ENCODE assay signal across 10 cellular contexts in genomic region chr2:130336150-130336876, GRCh38. TPM values are rescaled to one million over a fixed set of nuclear protein-coding genes. Genes with fewer than 3 reads are reported as not detected.
DNase-seq lines count a peak whose midpoint lies in the region; ATAC-seq, FAIRE-seq and TF ChIP-seq lines count a peak whose summit lies in the region.
"Had no signal": no experiment of that assay in that cellular context is flagged by ENCODE, and none has a peak within 500 bp of the region (broad histone marks: within the 10 kb centered on the region; RNA-seq: fewer than 3 reads in every experiment).

No MANE protein-coding gene starts in this region.

- H3K27me3 ChIP-seq in endothelial cell of umbilical vein (ENCODE audit: control insufficient read depth in 2 of 2, insufficient read depth in 2 of 2, low read length in 2 of 2) = peaks cover 6 to 7% of the 10 kb centered on the region in 2 experiments
- no peaks in the 10 kb centered on the region for H3K27me3 ChIP-seq in parathyroid adenoma (ENCODE audit: control insufficient read depth, insufficient read depth, low read length)

- peaks cover 10% of the 10 kb centered on the region for H3K27me3 Mint-ChIP-seq in activated T-helper 1 cell treated with anti-CD3 and anti-CD28 coated beads, Interleukin-12 subunit alpha, Interleukin-12 subunit beta, Interleukin-2, Interleukin-4 antibody, amounts not matched to agents 30 ng/mL and 10 ng/mL and 1 ng/mL, durations not matched to agents 14 hours and 24 hours and 36 hours (ENCODE audit: insufficient read depth)

- peaks cover 18% of the 10 kb centered on the region for H3K36me3 Mint-ChIP-seq in activated T-helper 1 cell treated with anti-CD3 and anti-CD28 coated beads, Interleukin-12 subunit alpha, Interleukin-12 subunit beta, Interleukin-2, Interleukin-4 antibody, amounts not matched to agents 30 ng/mL and 10 ng/mL and 1 ng/mL, durations not matched to agents 14 hours and 24 hours and 36 hours (ENCODE audit: low read depth)

- POLR2A ChIA-PET in endothelial cell of umbilical vein (lab: Charles Lee) = interaction anchor here (0.7 kb wide), 2 partner anchors 8 to 9 kb away, joined by 5 to 8 read pairs; no protein-coding TSS in a partner anchor

- ATAC-seq in GM19351 (IDR thresholded peaks at IDR 0.05; ENCODE audit: unreplicated experiment) = no peak

- no peak for TF ChIP-seq POLR2A in endothelial cell of umbilical vein (IDR thresholded peaks at IDR 0.05; ENCODE audit: low read depth, low read length)
- no peak for TF ChIP-seq POLR2A in GM12892 (IDR thresholded peaks at IDR 0.05; ENCODE audit: low read depth, low read length)

- H3K9me3 Mint-ChIP-seq in activated T-helper 1 cell treated with anti-CD3 and anti-CD28 coated beads, Interleukin-12 subunit alpha, Interleukin-12 subunit beta, Interleukin-2, Interleukin-4 antibody, amounts not matched to agents 30 ng/mL and 10 ng/mL and 1 ng/mL, durations not matched to agents 14 hours and 24 hours and 36 hours = no peaks in the 10 kb centered on the region

- no peaks in the 10 kb centered on the region for H3K9me1 ChIP-seq in endothelial cell of umbilical vein (replicated peaks; ENCODE audit: control insufficient read depth, extremely low read depth, insufficient read depth, low read length)

- H3K4me1 ChIP-seq in endothelial cell of umbilical vein (ENCODE audit: control insufficient read depth, extremely low read depth, insufficient read depth, low read length) (peaks cover 8% of the 10 kb centered on the region), parathyroid adenoma (peaks cover 9% of the 10 kb centered on the region)

- CTCF ChIA-PET in endothelial cell of umbilical vein (lab: Charles Lee) = interaction anchor here (0.8 to 7.8 kb wide), 6 partner anchors 19 to 461 kb away, joined by 3 to 147 read pairs (median 4); partner anchors contain the start of genes PTPN18 and SMPD4

- peaks cover 0 to 4% of the 10 kb centered on the region in 2 experiments for H3K36me3 ChIP-seq in endothelial cell of umbilical vein (ENCODE audit: control insufficient read depth in 2 of 2, extremely low read depth in 1 of 2, insufficient read depth in 2 of 2, low read length in 2 of 2)
- H3K36me3 ChIP-seq in parathyroid adenoma (ENCODE audit: control insufficient read depth, insufficient read depth, low read length) = no peaks in the 10 kb centered on the region

- H3K9ac ChIP-seq in endothelial cell of umbilical vein (replicated peaks; ENCODE audit: extremely low read depth, insufficient read depth, low read length) = no peak overlapping the region
- H3K9ac ChIP-seq in parathyroid adenoma = no peak overlapping the region
- H3K9ac ChIP-seq: KMS-11 had no signal

- dilution Hi-C loops in endothelial cell of umbilical vein (cut with MboI; ENCODE audit: extremely low pct_ligation_motif_present, low sequenced_read_pairs) = no loop called here

- TF ChIP-seq CTCF in endothelial cell of umbilical vein (IDR thresholded peaks at IDR 0.05; ENCODE audit: extremely low read depth in 1 of 2, insufficient read depth in 1 of 2, low read depth in 1 of 2, low read length in 2 of 2) (no peak), parathyroid adenoma (IDR thresholded peaks at IDR 0.05) (no peak)

- intact Hi-C loops in endothelial cell of umbilical vein (cut with micrococcal nuclease) = loop anchor here (10.0 kb wide), 2 partner anchors 92 to 1602 kb away; no protein-coding TSS in a partner anchor
- intact Hi-C loops in activated T-helper 1 cell treated with anti-CD3 and anti-CD28 coated beads, Interleukin-12 subunit alpha, Interleukin-12 subunit beta, Interleukin-2, Interleukin-4 antibody, amounts not matched to agents 30 ng/mL and 10 ng/mL and 1 ng/mL, durations not matched to agents 14 hours and 24 hours and 36 hours (cut with micrococcal nuclease) = no loop called here

- H2AFZ ChIP-seq in endothelial cell of umbilical vein (ENCODE audit: low read depth, low read length) (no peak overlapping the region), parathyroid adenoma (peak overlapping the region; percentile 77)

- no peaks in the 10 kb centered on the region for H4K20me1 ChIP-seq in endothelial cell of umbilical vein (replicated peaks; ENCODE audit: control insufficient read depth, extremely low read depth, insufficient read depth, low read length)

- H3K27ac ChIP-seq in endothelial cell of umbilical vein (ENCODE audit: insufficient read depth, low read depth, low read length) (no peak overlapping the region), parathyroid adenoma (no peak overlapping the region)
- H3K27ac ChIP-seq: KMS-11, lower lobe of right lung had no signal

- H3K4me1 Mint-ChIP-seq in activated T-helper 1 cell treated with anti-CD3 and anti-CD28 coated beads, Interleukin-12 subunit alpha, Interleukin-12 subunit beta, Interleukin-2, Interleukin-4 antibody, amounts not matched to agents 30 ng/mL and 10 ng/mL and 1 ng/mL, durations not matched to agents 14 hours and 24 hours and 36 hours (ENCODE audit: low read depth) = peaks cover 17% of the 10 kb centered on the region

- no TSS peak for BruUV-seq in endothelial cell of umbilical vein (replicated peaks; lab: Mats Ljungman, UMichigan)

- peak; percentile 70 for DNase-seq in NCI-H2227 (lab: John Stamatoyannopoulos, UW; ENCODE audit: unreplicated experiment)
- DNase-seq in NCI-H2227 treated with DMSO at 0.1 percent for 48 hours (lab: John Stamatoyannopoulos, UW) = no peak
- DNase-seq in NCI-H510A treated with DMSO at 0.1 percent for 48 hours (lab: John Stamatoyannopoulos, UW) = peak; percentile 73
- DNase-seq in endothelial cell of umbilical vein (ENCODE audit: low read depth, low spot score) = no peak
- DNase-seq in GM12892 (ENCODE audit: insufficient read length) = no peak
- DNase-seq in activated T-helper 1 cell treated with anti-CD3 and anti-CD28 coated beads, Interleukin-12 subunit alpha, Interleukin-12 subunit beta, Interleukin-2, Interleukin-4 antibody, amounts not matched to agents 30 ng/mL and 10 ng/mL and 1 ng/mL, durations not matched to agents 14 hours and 24 hours and 36 hours (ENCODE audit: low spot score) = no peak

- H3K79me2 ChIP-seq in endothelial cell of umbilical vein (ENCODE audit: control insufficient read depth, insufficient read depth, low read length) (no peaks in the 10 kb centered on the region), parathyroid adenoma (no peaks in the 10 kb centered on the region)

- FAIRE-seq in endothelial cell of umbilical vein (lab: Jason Lieb, UNC) (no peak), GM12892 (lab: Jason Lieb, UNC) (no peak)

- H3K4me3 ChIP-seq in endothelial cell of umbilical vein (replicated peaks in 1 of 3; ENCODE audit: insufficient read depth in 1 of 3, low read depth in 1 of 3, low read length in 3 of 3) (no peak overlapping the region), parathyroid adenoma (ENCODE audit: low read depth, low read length) (no peak overlapping the region)

- H3K4me2 ChIP-seq in endothelial cell of umbilical vein (ENCODE audit: insufficient read depth, low read length) (peak overlapping the region; percentile 26), parathyroid adenoma (ENCODE audit: low read length) (no peak overlapping the region)
- H3K4me2 ChIP-seq: KMS-11 had no signal

- H3K9me3 ChIP-seq in endothelial cell of umbilical vein (replicated peaks; ENCODE audit: control insufficient read depth, insufficient read depth, low read length) = no peaks in the 10 kb centered on the region
- H3K9me3 ChIP-seq in parathyroid adenoma (ENCODE audit: control insufficient read depth, low read length) = no peaks in the 10 kb centered on the region
- H3K9me3 ChIP-seq: lower lobe of right lung had no signal

- H3K27ac Mint-ChIP-seq in activated T-helper 1 cell treated with anti-CD3 and anti-CD28 coated beads, Interleukin-12 subunit alpha, Interleukin-12 subunit beta, Interleukin-2, Interleukin-4 antibody, amounts not matched to agents 30 ng/mL and 10 ng/mL and 1 ng/mL, durations not matched to agents 14 hours and 24 hours and 36 hours = no peak overlapping the region

- H3K4me3 Mint-ChIP-seq in activated T-helper 1 cell treated with anti-CD3 and anti-CD28 coated beads, Interleukin-12 subunit alpha, Interleukin-12 subunit beta, Interleukin-2, Interleukin-4 antibody, amounts not matched to agents 30 ng/mL and 10 ng/mL and 1 ng/mL, durations not matched to agents 14 hours and 24 hours and 36 hours = no peak overlapping the region

TF ChIP-seq in endothelial cell of umbilical vein, 7 proteins besides CTCF, POLR2A, EP300 and RAD21 (continues in another document):
- TF ChIP-seq EZH2 (IDR thresholded peaks at IDR 0.05; ENCODE audit: borderline replicate concordance, low read depth, low read length, severe bottlenecking) (no peak), MYC (IDR thresholded peaks at IDR 0.05; ENCODE audit: low read depth, low read length) (no peak), JUN (IDR thresholded peaks at IDR 0.05; ENCODE audit: borderline replicate concordance, insufficient read depth, insufficient read length, low read depth) (no peak), POLR2AphosphoS5 (IDR thresholded peaks at IDR 0.05; ENCODE audit: insufficient read depth, low read depth, low read length) (no peak)

RNA-seq across cellular contexts. Expression of gene IMP4, which starts 6.4 kb away (rescaled TPM):
- 63.1 and 74.0 TPM in 2 replicates for total RNA-seq in endothelial cell of umbilical vein
- 149 and 177 TPM in 2 replicates for polyA plus RNA-seq in endothelial cell of umbilical vein
- polyA plus RNA-seq in endothelial cell of umbilical vein (2011; cell fraction: cytosol; rRNA removed) = 121 TPM in 2 replicates
- 146 and 150 TPM in 2 replicates for polyA plus RNA-seq in endothelial cell of umbilical vein (2011; cell fraction: nucleus; rRNA removed)
- 105 and 109 TPM in 2 replicates for polyA plus RNA-seq in endothelial cell of umbilical vein (2012)
- polyA minus RNA-seq in endothelial cell of umbilical vein = 55.9 and 60.7 TPM in 2 replicates
- 64.2 TPM for polyA minus RNA-seq in endothelial cell of umbilical vein (2011; cell fraction: cytosol; rRNA and poly(A)+ RNA removed)
- polyA minus RNA-seq in endothelial cell of umbilical vein (2011; cell fraction: nucleus; rRNA and poly(A)+ RNA removed) = 40.5 and 56.9 TPM in 2 replicates
- polyA plus RNA-seq in GM12892 (2012; ENCODE audit: missing spikeins) = 73.9 TPM
- total RNA-seq in activated T-helper 1 cell treated with anti-CD3 and anti-CD28 coated beads, Interleukin-12 subunit alpha, Interleukin-12 subunit beta, Interleukin-2, Interleukin-4 antibody, amounts not matched to agents 30 ng/mL and 10 ng/mL and 1 ng/mL, durations not matched to agents 14 hours and 24 hours and 36 hours = 169 and 184 TPM in 2 replicates

RNA-seq across cellular contexts. Expression of gene PTPN18, which starts 19.5 kb away (rescaled TPM):
- total RNA-seq in endothelial cell of umbilical vein = 31.5 and 39.6 TPM in 2 replicates
- 38.3 and 39.4 TPM in 2 replicates for polyA plus RNA-seq in endothelial cell of umbilical vein
- polyA plus RNA-seq in endothelial cell of umbilical vein (2011; cell fraction: cytosol; rRNA removed) = 34.5 and 37.2 TPM in 2 replicates
- polyA plus RNA-seq in endothelial cell of umbilical vein (2011; cell fraction: nucleus; rRNA removed) = 98.9 and 101 TPM in 2 replicates
- polyA plus RNA-seq in endothelial cell of umbilical vein (2012) = 24.1 and 25.1 TPM in 2 replicates
- polyA minus RNA-seq in endothelial cell of umbilical vein = 37.1 and 53.9 TPM in 2 replicates
- polyA minus RNA-seq in endothelial cell of umbilical vein (2011; cell fraction: cytosol; rRNA and poly(A)+ RNA removed) = 15.3 TPM
- polyA minus RNA-seq in endothelial cell of umbilical vein (2011; cell fraction: nucleus; rRNA and poly(A)+ RNA removed) = 34.6 and 42.5 TPM in 2 replicates
- 24.9 TPM for polyA plus RNA-seq in GM12892 (2012; ENCODE audit: missing spikeins)
- 66.9 and 68.9 TPM in 2 replicates for total RNA-seq in activated T-helper 1 cell treated with anti-CD3 and anti-CD28 coated beads, Interleukin-12 subunit alpha, Interleukin-12 subunit beta, Interleukin-2, Interleukin-4 antibody, amounts not matched to agents 30 ng/mL and 10 ng/mL and 1 ng/mL, durations not matched to agents 14 hours and 24 hours and 36 hours

Comparison
In these comparisons a context has a peak if more than half of its experiments do, and no peak if none do; other contexts are left out.
1. DNase-seq: peak in NCI-H2227 (single experiment) and NCI-H510A treated with DMSO at 0.1 percent for 48 hours (single experiment); none in NCI-H2227 treated with DMSO at 0.1 percent for 48 hours (single experiment), endothelial cell of umbilical vein (single experiment), GM12892 (single experiment) and activated T-helper 1 cell treated with anti-CD3 and anti-CD28 coated beads, Interleukin-12 subunit alpha, Interleukin-12 subunit beta, Interleukin-2, Interleukin-4 antibody, amounts not matched to agents 30 ng/mL and 10 ng/mL and 1 ng/mL, durations not matched to agents 14 hours and 24 hours and 36 hours (single experiment).